ENCODE assay signal across 13 cellular contexts in the genomic region with DNA sequence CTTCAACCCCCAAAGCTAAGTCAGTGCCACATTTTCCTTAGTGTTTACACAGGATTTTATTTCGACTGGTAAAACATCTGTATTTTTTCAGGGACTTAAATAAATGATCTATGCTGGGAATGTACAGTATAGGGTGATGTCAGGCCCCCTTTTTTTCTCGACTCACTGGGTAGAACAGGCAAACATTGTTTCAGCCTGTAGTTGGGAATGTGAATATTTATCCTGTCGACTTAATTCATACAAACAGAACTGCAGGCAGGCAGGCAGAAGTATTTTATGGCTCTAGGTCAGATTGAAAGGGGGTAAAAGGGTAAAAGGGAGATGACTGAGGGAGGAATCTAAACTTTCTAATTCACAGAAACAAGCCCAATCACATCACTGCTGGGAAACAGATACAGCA.
DNase-seq lines count a peak whose midpoint lies in the region; ATAC-seq and TF ChIP-seq lines count a peak whose summit lies in the region.
"Had no signal": no experiment of that assay in that cellular context is flagged by ENCODE, and none has a peak within 500 bp of the region (broad histone marks: within the 10 kb centered on the region; RNA-seq: fewer than 3 reads in every experiment).

No MANE protein-coding gene starts in this region.

- H3K4me1 ChIP-seq in breast epithelium (peaks cover 5 to 9% of the 10 kb centered on the region in 2 donors), duodenal mucosa (ENCODE audit: control insufficient read depth in 1 of 2, insufficient read depth in 2 of 2, low read length in 2 of 2) (peaks cover 9 to 14% of the 10 kb centered on the region in 2 donors), transverse colon (peaks cover 18 to 49% (median 35%) of the 10 kb centered on the region in 4 donors)

- H3K27ac Mint-ChIP-seq in MCF 10A (ENCODE audit: low read depth, unreplicated experiment), result no peak overlapping the region
- peak overlapping the region; percentile 96 for H3K27ac Mint-ChIP-seq in nephron progenitor cell
- no peak overlapping the region for H3K27ac Mint-ChIP-seq in T-cell
- no peak overlapping the region for H3K27ac Mint-ChIP-seq in activated CD8-positive, alpha-beta memory T cell treated with anti-CD3 and anti-CD28 coated beads, Interleukin-2, amount 10 ng/mL, durations not matched to agents 7 days and 5 days

- TF ChIP-seq EP300 in transverse colon (IDR thresholded peaks at IDR 0.05; ENCODE audit: low read depth), result no peak

- no peaks in the 10 kb centered on the region for H3K27me3 ChIP-seq in breast epithelium
- H3K27me3 ChIP-seq in duodenal mucosa (ENCODE audit: control insufficient read depth in 1 of 2, insufficient read depth in 2 of 2, low read length in 2 of 2), result no peaks in the 10 kb centered on the region
- H3K27me3 ChIP-seq in transverse colon, result no peaks in the 10 kb centered on the region

- in situ Hi-C loops in transverse colon (cut with MboI; ENCODE audit: low pct_ligation_motif_present in 1 of 4, low pct_unique_long_range_greater_than_20kb in 1 of 4, low sequenced_read_pairs in 3 of 4), result no loop called here

- ATAC-seq in HG02973 (IDR thresholded peaks at IDR 0.05; ENCODE audit: unreplicated experiment), result no peak
- no peak for ATAC-seq in T-cell (replicated peaks in 1 of 4)
- ATAC-seq in activated CD8-positive, alpha-beta memory T cell treated with anti-CD3 and anti-CD28 coated beads, Interleukin-2, amount 10 ng/mL, durations not matched to agents 7 days and 5 days, result no peak

- H3K36me3 Mint-ChIP-seq in MCF 10A (ENCODE audit: insufficient read depth, unreplicated experiment), result peaks cover 10% of the 10 kb centered on the region
- peaks cover 8% of the 10 kb centered on the region for H3K36me3 Mint-ChIP-seq in nephron progenitor cell (ENCODE audit: low read depth)
- peaks cover 31% of the 10 kb centered on the region for H3K36me3 Mint-ChIP-seq in T-cell
- H3K36me3 Mint-ChIP-seq in activated CD8-positive, alpha-beta memory T cell treated with anti-CD3 and anti-CD28 coated beads, Interleukin-2, amount 10 ng/mL, durations not matched to agents 7 days and 5 days, result peaks cover 3% of the 10 kb centered on the region

- DNase-seq in breast epithelium (ENCODE audit: low spot score in 2 of 2), result no peak
- DNase-seq in MCF 10A (ENCODE audit: unreplicated experiment), result no peak
- DNase-seq in nephron progenitor cell, result no peak
- DNase-seq in transverse colon, result no peak
- no peak for DNase-seq in T-cell
- DNase-seq in activated CD8-positive, alpha-beta memory T cell treated with anti-CD3 and anti-CD28 coated beads, Interleukin-2, amount 10 ng/mL, durations not matched to agents 7 days and 5 days, result no peak
- DNase-seq: activated naive CD4-positive, alpha-beta T cell treated with Interleukin-2 at 50 U/mL for 16 hours; midbrain; NCI-H524; T-helper 9 cell had no signal

- BruUV-seq in MCF 10A (replicated peaks; lab: Mats Ljungman, UMichigan), result no TSS peak

- POLR2A ChIA-PET in MCF 10A (lab: Yijun Ruan, JAX), result no interaction called here
- POLR2A ChIA-PET in T-cell (lab: Charles Lee), result no interaction called here

- peak overlapping the region in 1 of 2 donors; percentile 11 for H3K9ac ChIP-seq in duodenal mucosa (ENCODE audit: low read depth in 1 of 2, low read length in 2 of 2)

- TF ChIP-seq CTCF in breast epithelium (IDR thresholded peaks at IDR 0.05) (peak in 1 of 3 donors; percentile 8), MCF 10A (IDR thresholded peaks at IDR 0.05; ENCODE audit: unreplicated experiment) (no peak), nephron progenitor cell (IDR thresholded peaks at IDR 0.05) (no peak), transverse colon (IDR thresholded peaks at IDR 0.05) (no peak)

- H3K27me3 Mint-ChIP-seq in MCF 10A (ENCODE audit: insufficient read depth, unreplicated experiment), result no peaks in the 10 kb centered on the region
- no peaks in the 10 kb centered on the region for H3K27me3 Mint-ChIP-seq in nephron progenitor cell (ENCODE audit: low read depth, poor library complexity)
- H3K27me3 Mint-ChIP-seq in T-cell, result no peaks in the 10 kb centered on the region
- H3K27me3 Mint-ChIP-seq in activated CD8-positive, alpha-beta memory T cell treated with anti-CD3 and anti-CD28 coated beads, Interleukin-2, amount 10 ng/mL, durations not matched to agents 7 days and 5 days, result no peaks in the 10 kb centered on the region
- H3K27me3 Mint-ChIP-seq: central memory CD8-positive, alpha-beta T cell had no signal

- no peak overlapping the region for H3K4me3 ChIP-seq in breast epithelium
- no peak overlapping the region for H3K4me3 ChIP-seq in duodenal mucosa (ENCODE audit: low read depth in 1 of 2, low read length in 2 of 2)
- H3K4me3 ChIP-seq in transverse colon, result no peak overlapping the region

- H3K4me1 Mint-ChIP-seq in MCF 10A (ENCODE audit: insufficient read depth, unreplicated experiment) (peaks cover under 1% of the 10 kb centered on the region), nephron progenitor cell (peaks cover 69% of the 10 kb centered on the region), T-cell (peaks cover 0 to 6% (median 2%) of the 10 kb centered on the region in 3 donors)
- no peaks in the 10 kb centered on the region for H3K4me1 Mint-ChIP-seq in activated CD8-positive, alpha-beta memory T cell treated with anti-CD3 and anti-CD28 coated beads, Interleukin-2, amount 10 ng/mL, durations not matched to agents 7 days and 5 days

- TF ChIP-seq POLR2A in breast epithelium (IDR thresholded peaks at IDR 0.05), result no peak
- TF ChIP-seq POLR2A in transverse colon (IDR thresholded peaks at IDR 0.05), result no peak

- CTCF ChIA-PET in MCF 10A (lab: Yijun Ruan, JAX) (no interaction called here), T-cell (lab: Charles Lee) (no interaction called here)
- CTCF ChIA-PET in activated CD8-positive, alpha-beta memory T cell treated with anti-CD3 and anti-CD28 coated beads, Interleukin-2, amount 10 ng/mL, durations not matched to agents 7 days and 5 days (lab: Charles Lee), result interaction anchor here (0.6 kb wide), 1 partner anchor 85 kb away, joined by 4 read pairs; no protein-coding TSS in a partner anchor

- H3K27ac ChIP-seq in breast epithelium, result peak overlapping the region; percentile 38 to 76
- H3K27ac ChIP-seq in duodenal mucosa (ENCODE audit: low read depth, low read length), result peak overlapping the region; percentile 35
- H3K27ac ChIP-seq in transverse colon, result peak overlapping the region; percentile 74 to 84 (median 84)

- no peak overlapping the region for H3K4me3 Mint-ChIP-seq in MCF 10A (ENCODE audit: unreplicated experiment)
- H3K4me3 Mint-ChIP-seq in nephron progenitor cell, result peak overlapping the region; percentile 23
- H3K4me3 Mint-ChIP-seq in T-cell, result no peak overlapping the region
- no peak overlapping the region for H3K4me3 Mint-ChIP-seq in activated CD8-positive, alpha-beta memory T cell treated with anti-CD3 and anti-CD28 coated beads, Interleukin-2, amount 10 ng/mL, durations not matched to agents 7 days and 5 days
- H3K4me3 Mint-ChIP-seq: central memory CD8-positive, alpha-beta T cell had no signal

- H3K9me3 ChIP-seq in breast epithelium (no peaks in the 10 kb centered on the region), duodenal mucosa (ENCODE audit: control insufficient read depth in 1 of 2, low read length in 2 of 2) (no peaks in the 10 kb centered on the region), transverse colon (no peaks in the 10 kb centered on the region)

- intact Hi-C loops in breast epithelium (cut with DNase I; ENCODE audit: low total_unique reads), result no loop called here
- intact Hi-C loops in MCF 10A (cut with micrococcal nuclease), result no loop called here
- intact Hi-C loops in transverse colon (cut with DNase I; ENCODE audit: low total_unique reads), result loop anchor here (10.0 kb wide), 2 partner anchors 55 to 125 kb away; a partner anchor contains a TSS

- H3K36me3 ChIP-seq in breast epithelium (no peaks in the 10 kb centered on the region), duodenal mucosa (ENCODE audit: control insufficient read depth in 1 of 2, insufficient read depth in 2 of 2, low read length in 2 of 2) (no peaks in the 10 kb centered on the region), transverse colon (no peaks in the 10 kb centered on the region)

- 25 to 30% methylated on average over 3 of the region's 3 CpGs for WGBS in transverse colon (ENCODE audit: low coverage in 1 of 2), 2 donors

- H3K9me3 Mint-ChIP-seq in MCF 10A (ENCODE audit: unreplicated experiment) (no peaks in the 10 kb centered on the region), nephron progenitor cell (peaks cover 5% of the 10 kb centered on the region), T-cell (no peaks in the 10 kb centered on the region)
- H3K9me3 Mint-ChIP-seq in activated CD8-positive, alpha-beta memory T cell treated with anti-CD3 and anti-CD28 coated beads, Interleukin-2, amount 10 ng/mL, durations not matched to agents 7 days and 5 days (ENCODE audit: low read depth), result no peaks in the 10 kb centered on the region
- H3K9me3 Mint-ChIP-seq: central memory CD8-positive, alpha-beta T cell had no signal
